Comparison of ENCODE assay signal across 16 cellular contexts in genomic region chr17:60653569-60653968, GRCh38. TPM values are rescaled to one million over a fixed set of nuclear protein-coding genes. Genes with fewer than 3 reads are reported as not detected.
DNase-seq lines count a peak whose midpoint lies in the region; ATAC-seq, FAIRE-seq and TF ChIP-seq lines count a peak whose summit lies in the region.
"Had no signal": no experiment of that assay in that cellular context is flagged by ENCODE, and none has a peak within 500 bp of the region (broad histone marks: within the 10 kb centered on the region; RNA-seq: fewer than 3 reads in every experiment).

No MANE protein-coding gene starts in this region.

- H3K4me1 ChIP-seq in A549, result no peaks in the 10 kb centered on the region
- peaks cover 7% of the 10 kb centered on the region for H3K4me1 ChIP-seq in CD4-positive, CD25-positive, alpha-beta regulatory T cell (ENCODE audit: control insufficient read depth, insufficient read depth, low read length, poor library complexity, severe bottlenecking)

- TF ChIP-seq CTCF in A549 (IDR thresholded peaks at IDR 0.05) (no peak), nephron progenitor cell (IDR thresholded peaks at IDR 0.05) (no peak)

- no peak for TF ChIP-seq POLR2A in A549 (IDR thresholded peaks at IDR 0.05; ENCODE audit: low read length)

- H3K4me3 Mint-ChIP-seq in CD4-positive, CD25-positive, alpha-beta regulatory T cell, result no peak overlapping the region
- H3K4me3 Mint-ChIP-seq in T-helper 17 cell, result no peak overlapping the region
- no peak overlapping the region for H3K4me3 Mint-ChIP-seq in nephron progenitor cell
- H3K4me3 Mint-ChIP-seq: GM23338 had no signal

- H3K9me3 Mint-ChIP-seq in CD4-positive, CD25-positive, alpha-beta regulatory T cell, result no peaks in the 10 kb centered on the region
- H3K9me3 Mint-ChIP-seq in nephron progenitor cell, result peaks cover 5% of the 10 kb centered on the region
- H3K9me3 Mint-ChIP-seq: CD4-positive, alpha-beta memory T cell; GM23338 had no signal

- H3K27me3 Mint-ChIP-seq in CD4-positive, CD25-positive, alpha-beta regulatory T cell, result no peaks in the 10 kb centered on the region
- no peaks in the 10 kb centered on the region for H3K27me3 Mint-ChIP-seq in T-helper 17 cell
- H3K27me3 Mint-ChIP-seq in nephron progenitor cell (ENCODE audit: low read depth, poor library complexity), result no peaks in the 10 kb centered on the region
- H3K27me3 Mint-ChIP-seq: CD4-positive, alpha-beta memory T cell had no signal

- DNase-seq in A549 (ENCODE audit: low read depth in 1 of 2, low spot score in 1 of 2) (no peak), T-helper 17 cell (no peak), nephron progenitor cell (no peak)
- no peak for DNase-seq in CD4-positive, CD25-positive, alpha-beta regulatory T cell
- DNase-seq: AML-193; CD4-positive, alpha-beta memory T cell; DMS153; DMS79; GF-D8; HCEC 1CT; KBM-7 had no signal

- H3K9me3 ChIP-seq in A549 (no peaks in the 10 kb centered on the region), T-helper 17 cell (ENCODE audit: control insufficient read depth, low read length, poor library complexity, severe bottlenecking) (no peaks in the 10 kb centered on the region)
- H3K9me3 ChIP-seq in CD4-positive, CD25-positive, alpha-beta regulatory T cell (ENCODE audit: control insufficient read depth in 2 of 2, low read length in 2 of 2), result no peaks in the 10 kb centered on the region

- no peak overlapping the region for H3K4me3 ChIP-seq in A549
- H3K4me3 ChIP-seq in CD4-positive, CD25-positive, alpha-beta regulatory T cell (ENCODE audit: low read depth, low read length), result no peak overlapping the region
- H3K4me3 ChIP-seq: GM23338 had no signal

- FAIRE-seq in A549 (lab: Jason Lieb, UNC), result no peak
- FAIRE-seq: A204.1 had no signal

- CTCF ChIA-PET in A549 (lab: Yijun Ruan, JAX), result interaction anchor here (2.0 to 2.8 kb wide), 2 partner anchors 13 to 15 kb away, joined by 11 read pairs; no protein-coding TSS in a partner anchor

- TF ChIP-seq EP300 in A549 (IDR thresholded peaks at IDR 0.05), result no peak

- peaks cover 27% of the 10 kb centered on the region for H3K36me3 Mint-ChIP-seq in CD4-positive, CD25-positive, alpha-beta regulatory T cell
- H3K36me3 Mint-ChIP-seq in T-helper 17 cell (ENCODE audit: low read depth) (peaks cover 13% of the 10 kb centered on the region), nephron progenitor cell (ENCODE audit: low read depth) (peaks cover 94% of the 10 kb centered on the region)

- ATAC-seq in A549 (no peak), T-helper 17 cell (no peak), GM21381 (IDR thresholded peaks at IDR 0.05; ENCODE audit: unreplicated experiment) (no peak), GM21717 (IDR thresholded peaks at IDR 0.05; ENCODE audit: unreplicated experiment) (no peak)
- ATAC-seq in CD4-positive, CD25-positive, alpha-beta regulatory T cell (ENCODE audit: low read depth in 2 of 2), result no peak
- ATAC-seq: GM23338 had no signal

- H3K27ac ChIP-seq in A549, result no peak overlapping the region
- H3K27ac ChIP-seq in CD4-positive, CD25-positive, alpha-beta regulatory T cell (ENCODE audit: insufficient read depth, low read length, poor library complexity, severe bottlenecking), result no peak overlapping the region
- H3K27ac ChIP-seq: C4-2B had no signal

- H3K36me3 ChIP-seq in CD4-positive, CD25-positive, alpha-beta regulatory T cell (ENCODE audit: control insufficient read depth, insufficient read depth, low read length), result peaks cover 33% of the 10 kb centered on the region

- POLR2A ChIA-PET in A549 (lab: Yijun Ruan, JAX), result no interaction called here

- no peak for TF ChIP-seq RAD21 in A549 (conservative IDR thresholded peaks at IDR 0.05 in 1 of 2, IDR thresholded peaks at IDR 0.05 in 1 of 2)

- no peaks in the 10 kb centered on the region for H3K27me3 ChIP-seq in CD4-positive, CD25-positive, alpha-beta regulatory T cell (ENCODE audit: control insufficient read depth, insufficient read depth, low read length)

- H3K4me2 ChIP-seq in A549, result no peak overlapping the region
- H3K4me2 ChIP-seq: GM23338 had no signal

- H3K4me1 Mint-ChIP-seq in CD4-positive, CD25-positive, alpha-beta regulatory T cell, result peaks cover 22 to 31% (median 27%) of the 10 kb centered on the region in 4 donors
- H3K4me1 Mint-ChIP-seq in T-helper 17 cell (peaks cover 30% of the 10 kb centered on the region), nephron progenitor cell (no peaks in the 10 kb centered on the region)
- H3K4me1 Mint-ChIP-seq: GM23338 had no signal

- peak overlapping the region in 2 of 3 donors; percentile 12 to 34 for H3K27ac Mint-ChIP-seq in CD4-positive, CD25-positive, alpha-beta regulatory T cell
- H3K27ac Mint-ChIP-seq in T-helper 17 cell (peak overlapping the region; percentile 60), nephron progenitor cell (peak overlapping the region; percentile 13)
- H3K27ac Mint-ChIP-seq: GM23338 had no signal

- 94% methylated on average over 1 of the region's 1 CpG for WGBS in A549 (ENCODE audit: missing lambda C conversion rate)

TF ChIP-seq in A549, 52 proteins besides CTCF, POLR2A, EP300 and RAD21:
- TF ChIP-seq NR3C1 (IDR thresholded peaks at IDR 0.05) (no peak), MAFK (IDR thresholded peaks at IDR 0.05; ENCODE audit: partially characterized antibody) (peak; percentile 82)

RNA-seq across cellular contexts. Expression of gene BCAS3, which starts 24.1 kb away (rescaled TPM):
- 43.4 and 86.6 TPM in 2 replicates for polyA plus RNA-seq in A549 (2011; rRNA removed)
- polyA plus RNA-seq in A549 (2012; cell fraction: cytosol; rRNA removed), result 8.0 and 10.4 TPM in 2 replicates
- 11.4 and 20.1 TPM in 2 replicates for polyA plus RNA-seq in A549 (2012; cell fraction: nucleus; rRNA removed)
- 14.7 to 18.0 TPM (median 15.6 TPM) in 3 replicates for polyA plus RNA-seq in A549 (2017; fragmentation: RNase III; extraction: RNeasy Plus Mini Kit Qiagen cat#74134 plus additional on column Dnase treatment)
- polyA minus RNA-seq in A549 (2011; rRNA and poly(A)+ RNA removed), result 332 and 356 TPM in 2 replicates
- 59.1 TPM for total RNA-seq in CD4-positive, CD25-positive, alpha-beta regulatory T cell
- 10 to 100 TPM; 29.7 to 38.6 (median 33.6) TPM for polyA plus RNA-seq in CD4-positive, CD25-positive, alpha-beta regulatory T cell
- 10 to 100 TPM; 39.0 to 50.0 TPM for total RNA-seq in T-helper 17 cell

RNA-seq across cellular contexts. Expression of gene PPM1D, which starts 53.6 kb away (rescaled TPM):
- polyA plus RNA-seq in A549 (2011; rRNA removed), result 10.5 and 11.6 TPM in 2 replicates
- 4.1 and 4.8 TPM in 2 replicates for polyA plus RNA-seq in A549 (2012; cell fraction: cytosol; rRNA removed)
- polyA plus RNA-seq in A549 (2012; cell fraction: nucleus; rRNA removed), result 3.6 and 4.9 TPM in 2 replicates
- 12.0 to 13.5 TPM (median 13.5 TPM) in 3 replicates for polyA plus RNA-seq in A549 (2017; fragmentation: RNase III; extraction: RNeasy Plus Mini Kit Qiagen cat#74134 plus additional on column Dnase treatment)
- polyA minus RNA-seq in A549 (2011; rRNA and poly(A)+ RNA removed), result 11.1 and 12.2 TPM in 2 replicates
- total RNA-seq in CD4-positive, CD25-positive, alpha-beta regulatory T cell, result 29.6 TPM
- 10 to 100 TPM in 3 of 4 donors, 1 to 10 TPM in 1; 9.5 to 15.5 (median 12.1) TPM for polyA plus RNA-seq in CD4-positive, CD25-positive, alpha-beta regulatory T cell
- total RNA-seq in T-helper 17 cell, result 10 to 100 TPM; 20.0 to 24.5 TPM
